ENCODE assay signal across 17 cellular contexts in the genomic region with DNA sequence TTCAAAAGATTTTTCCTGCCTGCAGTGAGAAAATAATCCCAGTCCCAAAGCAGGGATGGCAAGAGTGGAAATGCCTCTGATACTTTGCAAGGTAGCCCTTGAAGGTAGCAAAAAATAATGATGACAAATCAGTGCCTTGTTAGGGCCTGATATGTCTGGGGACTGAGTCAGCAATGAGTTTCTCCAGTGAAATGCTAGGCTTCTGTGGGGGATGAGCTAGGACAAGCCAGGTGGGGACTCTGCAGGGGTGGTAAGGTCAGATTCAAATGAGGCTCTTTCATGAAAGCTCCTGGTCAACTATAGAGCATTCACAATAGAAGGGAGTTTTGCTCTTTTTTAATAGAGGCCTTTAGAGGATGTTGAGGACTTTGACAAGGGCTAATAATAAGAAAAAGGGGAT.
DNase-seq lines count a peak whose midpoint lies in the region; ATAC-seq lines count a peak whose summit lies in the region.
"Had no signal": no experiment of that assay in that cellular context is flagged by ENCODE, and none has a peak within 500 bp of the region (broad histone marks: within the 10 kb centered on the region; RNA-seq: fewer than 3 reads in every experiment).

No MANE protein-coding gene starts in this region.

- H3K27me3 ChIP-seq in neuronal stem cell (ENCODE audit: control insufficient read depth in 3 of 3, insufficient read depth in 3 of 3, low read depth in 1 of 3, low read length in 3 of 3) = no peaks in the 10 kb centered on the region
- H3K27me3 ChIP-seq: ascending aorta, neutrophil, right lobe of liver, testis had no signal

- no peak overlapping the region for H2BK15ac ChIP-seq in neuronal stem cell (ENCODE audit: low read length)

- no peak overlapping the region for H2BK5ac ChIP-seq in neuronal stem cell (ENCODE audit: low read length)

- peak overlapping the region; percentile 87 for H3K27ac ChIP-seq in neuronal stem cell (replicated peaks; ENCODE audit: low read length)
- H3K27ac ChIP-seq: lower lobe of right lung, neutrophil, right lobe of liver, SK-N-MC, testis had no signal

- H3K4me2 ChIP-seq in neuronal stem cell (ENCODE audit: insufficient read depth, low read length, poor library complexity, severe bottlenecking) = peak overlapping the region; percentile 29

- peaks cover 5% of the 10 kb centered on the region for H3K79me1 ChIP-seq in neuronal stem cell (ENCODE audit: low read depth, low read length)

- no peak overlapping the region for H3K9ac ChIP-seq in neuronal stem cell (ENCODE audit: low read depth, low read length, poor library complexity)

- peaks cover 44% of the 10 kb centered on the region for H3K4me1 Mint-ChIP-seq in activated CD4-positive, alpha-beta T cell treated with anti-CD3 and anti-CD28 coated beads, Interleukin-2, amount 10 ng/mL, durations not matched to agents 24 days and 14 days

- H3K9me3 Mint-ChIP-seq in activated CD4-positive, alpha-beta T cell treated with anti-CD3 and anti-CD28 coated beads, Interleukin-2, amount 10 ng/mL, durations not matched to agents 24 days and 14 days = peaks cover 11% of the 10 kb centered on the region
- H3K9me3 Mint-ChIP-seq: activated CD4-positive, alpha-beta memory T cell treated with anti-CD3 and anti-CD28 coated beads, Interleukin-2, amount 10 ng/mL, durations not matched to agents 7 days and 5 days; activated T-helper 17 cell treated with anti-CD3 and anti-CD28 coated beads, Interleukin-2, amount 50 U/mL, for 72 hours had no signal

- H2AK5ac ChIP-seq in neuronal stem cell (ENCODE audit: low read depth, low read length) = no peak overlapping the region

- no peak overlapping the region for H2BK120ac ChIP-seq in neuronal stem cell (ENCODE audit: low read depth, low read length)

- H4K8ac ChIP-seq in neuronal stem cell (ENCODE audit: low read depth, low read length) = no peak overlapping the region

- no peaks in the 10 kb centered on the region for H3K27me3 Mint-ChIP-seq in activated CD4-positive, alpha-beta T cell treated with anti-CD3 and anti-CD28 coated beads, Interleukin-2, amount 10 ng/mL, durations not matched to agents 24 days and 14 days
- H3K27me3 Mint-ChIP-seq: activated T-helper 17 cell treated with anti-CD3 and anti-CD28 coated beads, Interleukin-2, amount 50 U/mL, for 72 hours had no signal

- no peak overlapping the region for H4K91ac ChIP-seq in neuronal stem cell (ENCODE audit: low read depth, low read length, poor library complexity)

- no peak overlapping the region for H3K4me3 Mint-ChIP-seq in activated CD4-positive, alpha-beta T cell treated with anti-CD3 and anti-CD28 coated beads, Interleukin-2, amount 10 ng/mL, durations not matched to agents 24 days and 14 days
- H3K4me3 Mint-ChIP-seq: activated CD4-positive, alpha-beta memory T cell treated with anti-CD3 and anti-CD28 coated beads, Interleukin-2, amount 10 ng/mL, durations not matched to agents 7 days and 5 days; activated T-helper 17 cell treated with anti-CD3 and anti-CD28 coated beads, Interleukin-2, amount 50 U/mL, for 72 hours; IgD-negative memory B cell had no signal

- H3K36me3 ChIP-seq in neuronal stem cell (replicated peaks in 1 of 2; ENCODE audit: control insufficient read depth in 2 of 2, insufficient read depth in 2 of 2, low read length in 2 of 2) = no peaks in the 10 kb centered on the region
- H3K36me3 ChIP-seq: ascending aorta, lower lobe of right lung, neutrophil, right lobe of liver had no signal

- H3K23ac ChIP-seq in neuronal stem cell (ENCODE audit: low read depth, low read length, poor library complexity) = no peak overlapping the region

- H3K27ac Mint-ChIP-seq in activated CD4-positive, alpha-beta T cell treated with anti-CD3 and anti-CD28 coated beads, Interleukin-2, amount 10 ng/mL, durations not matched to agents 24 days and 14 days = peak overlapping the region; percentile 6
- H3K27ac Mint-ChIP-seq: activated CD4-positive, alpha-beta memory T cell treated with anti-CD3 and anti-CD28 coated beads, Interleukin-2, amount 10 ng/mL, durations not matched to agents 7 days and 5 days; activated T-helper 17 cell treated with anti-CD3 and anti-CD28 coated beads, Interleukin-2, amount 50 U/mL, for 72 hours had no signal

- ATAC-seq in GM19452 (IDR thresholded peaks at IDR 0.05; ENCODE audit: unreplicated experiment) (no peak), GM21367 (IDR thresholded peaks at IDR 0.05; ENCODE audit: unreplicated experiment) (no peak)
- ATAC-seq: activated T-helper 17 cell treated with anti-CD3 and anti-CD28 coated beads, Interleukin-2, amount 50 U/mL, for 72 hours; right lobe of liver had no signal

- no peak overlapping the region for H3K4me3 ChIP-seq in neuronal stem cell (ENCODE audit: low read length in 2 of 2)
- H3K4me3 ChIP-seq: ascending aorta, lower lobe of right lung, right lobe of liver, SK-N-MC, testis had no signal

- H3K18ac ChIP-seq in neuronal stem cell (ENCODE audit: low read length) = no peak overlapping the region

- peaks cover 5 to 19% of the 10 kb centered on the region in 2 donors for H3K9me3 ChIP-seq in neuronal stem cell (replicated peaks in 1 of 2; ENCODE audit: control insufficient read depth in 2 of 2, insufficient read depth in 1 of 2, low read depth in 1 of 2, low read length in 2 of 2)
- H3K9me3 ChIP-seq: ascending aorta, lower lobe of right lung, neutrophil, right lobe of liver, testis had no signal

- no peak overlapping the region for H2BK12ac ChIP-seq in neuronal stem cell (ENCODE audit: low read length)

- H3K4ac ChIP-seq in neuronal stem cell (ENCODE audit: low read length) = no peak overlapping the region

- no peak overlapping the region for H3K14ac ChIP-seq in neuronal stem cell (ENCODE audit: low read length)

- peaks cover 45 to 55% of the 10 kb centered on the region in 2 donors for H3K4me1 ChIP-seq in neuronal stem cell (ENCODE audit: control insufficient read depth in 2 of 2, insufficient read depth in 1 of 2, low read depth in 1 of 2, low read length in 2 of 2)
- H3K4me1 ChIP-seq: right lobe of liver had no signal

- H2AFZ ChIP-seq in neuronal stem cell (ENCODE audit: low read length) = no peak overlapping the region

- H3K36me3 Mint-ChIP-seq in activated CD4-positive, alpha-beta T cell treated with anti-CD3 and anti-CD28 coated beads, Interleukin-2, amount 10 ng/mL, durations not matched to agents 24 days and 14 days (ENCODE audit: low read depth) = peaks cover 9% of the 10 kb centered on the region
- H3K36me3 Mint-ChIP-seq: IgD-negative memory B cell had no signal

- intact Hi-C loops in activated CD4-positive, alpha-beta T cell treated with anti-CD3 and anti-CD28 coated beads, Interleukin-2, amount 10 ng/mL, durations not matched to agents 24 days and 14 days (cut with micrococcal nuclease) = no loop called here

- DNase-seq in activated CD4-positive, alpha-beta T cell treated with anti-CD3 and anti-CD28 coated beads, Interleukin-2, amount 10 ng/mL, durations not matched to agents 24 days and 14 days = no peak
- no peak for DNase-seq in activated CD4-positive, alpha-beta T cell treated with anti-CD3 and anti-CD28 coated beads for 48 hours
- peak; percentile 81 for DNase-seq in M059J (ENCODE audit: low read depth)
- DNase-seq in dermis blood vessel endothelial cell = peak; percentile 37
- no peak for DNase-seq in neuronal stem cell (ENCODE audit: low spot score)
- no peak for DNase-seq in SIG-M5 treated with dmso at 0.1 percent for 504 hours (lab: John Stamatoyannopoulos, UW; ENCODE audit: unreplicated experiment)
- DNase-seq: activated CD4-positive, alpha-beta memory T cell treated with anti-CD3 and anti-CD28 coated beads, Interleukin-2, amount 10 ng/mL, durations not matched to agents 7 days and 5 days; lower lobe of right lung; right lobe of liver; testis had no signal

Comparison
In these comparisons a context has a peak if more than half of its experiments do, and no peak if none do; other contexts are left out.
1. DNase-seq: peak in M059J (single experiment) and dermis blood vessel endothelial cell (single experiment); none in activated CD4-positive, alpha-beta T cell treated with anti-CD3 and anti-CD28 coated beads, Interleukin-2, amount 10 ng/mL, durations not matched to agents 24 days and 14 days (single experiment), activated CD4-positive, alpha-beta T cell treated with anti-CD3 and anti-CD28 coated beads for 48 hours (single experiment), neuronal stem cell (single experiment) and SIG-M5 treated with dmso at 0.1 percent for 504 hours (single experiment).